17 cellular contexts compared by ENCODE assay signal in genomic region chr7:87448427-87448826, GRCh38. TPM values are rescaled to one million over a fixed set of nuclear protein-coding genes. Genes with fewer than 3 reads are reported as not detected.
DNase-seq lines count a peak whose midpoint lies in the region; ATAC-seq and TF ChIP-seq lines count a peak whose summit lies in the region.
"Had no signal": no experiment of that assay in that cellular context is flagged by ENCODE, and none has a peak within 500 bp of the region (broad histone marks: within the 10 kb centered on the region; RNA-seq: fewer than 3 reads in every experiment).

No MANE protein-coding gene starts in this region.

- TF ChIP-seq RAD21 in neural cell (conservative IDR thresholded peaks at IDR 0.05) = peak; percentile 37

- H4K20me1 ChIP-seq in neural cell (ENCODE audit: insufficient read depth) = no peaks in the 10 kb centered on the region

- peak; percentile 63 for TF ChIP-seq EP300 in neural cell (conservative IDR thresholded peaks at IDR 0.05; ENCODE audit: poor library complexity, severe bottlenecking)

- H3K4me3 ChIP-seq in WERI-Rb-1 (ENCODE audit: low read depth, low read length) (no peak overlapping the region; the same call in 1 of the 2 replicates), neural cell (ENCODE audit: low read length) (no peak overlapping the region)
- H3K4me3 ChIP-seq: heart right ventricle, sigmoid colon had no signal

- H3K9me2 ChIP-seq in neural cell (ENCODE audit: insufficient read depth, low read length) = no peaks in the 10 kb centered on the region

- H3K9me3 ChIP-seq in WERI-Rb-1 (ENCODE audit: severe bottlenecking) (no peaks in the 10 kb centered on the region), neural cell (ENCODE audit: low read length) (no peaks in the 10 kb centered on the region)
- H3K9me3 ChIP-seq: heart right ventricle, neutrophil, sigmoid colon had no signal

- TF ChIP-seq CTCF in WERI-Rb-1 (IDR thresholded peaks at IDR 0.05; ENCODE audit: low read depth, low read length) = peak; percentile 13; the same call in 1 of the 2 replicates
- TF ChIP-seq CTCF in neural cell (IDR thresholded peaks at IDR 0.05; ENCODE audit: poor library complexity, severe bottlenecking) = peak; percentile 28

- H3K36me3 ChIP-seq in WERI-Rb-1 (no peaks in the 10 kb centered on the region), neural cell (ENCODE audit: insufficient read depth, low read length) (no peaks in the 10 kb centered on the region)
- H3K36me3 ChIP-seq: neutrophil, sigmoid colon had no signal

- H3K27me3 ChIP-seq in WERI-Rb-1 (ENCODE audit: insufficient read depth, low read depth, severe bottlenecking) (no peaks in the 10 kb centered on the region), neural cell (ENCODE audit: insufficient read depth, low read depth, low read length) (no peaks in the 10 kb centered on the region)
- H3K27me3 ChIP-seq: heart right ventricle, neutrophil, sigmoid colon had no signal

- no peak overlapping the region for H2AFZ ChIP-seq in neural cell (ENCODE audit: low read depth, low read length)

- no peaks in the 10 kb centered on the region for H3K79me2 ChIP-seq in neural cell (replicated peaks; ENCODE audit: insufficient read depth, low read length)

- no peak overlapping the region for H3K4me2 ChIP-seq in neural cell (ENCODE audit: low read length)

- peak overlapping the region; percentile 15 for H3K9ac ChIP-seq in neural cell (ENCODE audit: low read length)

- H3K27ac ChIP-seq in WERI-Rb-1 = no peak overlapping the region
- H3K27ac ChIP-seq in neural cell (ENCODE audit: low read length) = no peak overlapping the region
- H3K27ac ChIP-seq: heart right ventricle, neutrophil, sigmoid colon had no signal

- ATAC-seq in HG03565 (IDR thresholded peaks at IDR 0.05; ENCODE audit: unreplicated experiment) = no peak
- ATAC-seq: heart right ventricle had no signal

- no peaks in the 10 kb centered on the region for H3F3A ChIP-seq in neural cell (ENCODE audit: insufficient read depth, low read length, poor library complexity, severe bottlenecking)

- peak; percentile 11 for DNase-seq in NCI-H1105 treated with DMSO at 0.1 percent for 48 hours (lab: John Stamatoyannopoulos, UW)
- DNase-seq in NCI-H1105 (lab: John Stamatoyannopoulos, UW) = no peak
- peak; percentile 86 for DNase-seq in NCI-H146 (lab: John Stamatoyannopoulos, UW)
- DNase-seq in WERI-Rb-1 = peak; percentile 78
- DNase-seq in OCI-M2 (lab: John Stamatoyannopoulos, UW; ENCODE audit: unreplicated experiment) = no peak
- no peak for DNase-seq in activated effector memory CD4-positive, alpha-beta T cell treated with Interleukin-2 at 50 U/mL for 16 hours
- DNase-seq: activated gamma-delta T cell; effector CD8-positive, alpha-beta T cell; heart right ventricle; NCI-H2029; Right ventricle myocardium superior; sigmoid colon; stimulated activated CD4-positive, alpha-beta T cell treated with anti-CD3 and anti-CD28 coated beads, Interleukin-1b, Interleukin-23, amount 100 ng/mL, for 48 hours had no signal

TF ChIP-seq in neural cell, 6 proteins besides CTCF, POLR2A, EP300 and RAD21:
- TF ChIP-seq POLR2AphosphoS5 (IDR thresholded peaks at IDR 0.05) (peak; percentile 92), TAF1 (IDR thresholded peaks at IDR 0.05; ENCODE audit: low read depth) (no peak)

RNA-seq across cellular contexts. Expression of gene ABCB4, which starts 27.1 kb away (rescaled TPM):
- polyA plus RNA-seq in neural cell = not detected in 2 replicates
- polyA minus RNA-seq in neural cell = not detected in 2 replicates
- polyA plus RNA-seq: CD14-positive monocyte had no signal

Comparison
In these comparisons a context has a peak if more than half of its experiments do, and no peak if none do; other contexts are left out.
1. DNase-seq: peak in NCI-H1105 treated with DMSO at 0.1 percent for 48 hours (single experiment), NCI-H146 (single experiment) and WERI-Rb-1 (single experiment); none in NCI-H1105 (single experiment), OCI-M2 (single experiment) and activated effector memory CD4-positive, alpha-beta T cell treated with Interleukin-2 at 50 U/mL for 16 hours (single experiment).